In the genomic region with DNA sequence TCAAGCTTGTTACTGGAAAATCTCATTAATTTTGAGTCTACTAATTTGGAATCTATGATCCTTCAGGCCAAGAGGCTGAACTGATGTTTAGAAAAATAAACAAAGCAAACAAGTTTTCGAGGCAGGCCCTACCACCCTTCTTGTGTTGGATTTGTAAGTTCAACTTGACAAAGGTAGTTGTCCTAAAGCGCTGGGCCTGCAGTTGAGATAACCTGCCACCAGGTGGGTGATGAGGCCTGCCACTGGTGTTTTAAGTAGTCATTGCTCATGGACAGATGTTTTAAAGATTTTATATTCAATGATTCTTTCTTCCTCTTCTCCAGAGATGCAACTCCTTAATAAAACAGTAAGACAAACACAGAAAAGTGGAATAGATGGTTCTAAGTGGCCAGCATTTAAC, we compare ENCODE assay signal across 1 cellular context.
TF ChIP-seq lines count a peak whose summit lies in the region.

No MANE protein-coding gene starts in this region.

TF ChIP-seq in IMR-90, 13 proteins besides CTCF, POLR2A, EP300 and RAD21:
- peak; percentile 51 for TF ChIP-seq SMC3 (IDR thresholded peaks at IDR 0.05; ENCODE audit: low read depth, low read length)
- TF ChIP-seq, protein P1, sequence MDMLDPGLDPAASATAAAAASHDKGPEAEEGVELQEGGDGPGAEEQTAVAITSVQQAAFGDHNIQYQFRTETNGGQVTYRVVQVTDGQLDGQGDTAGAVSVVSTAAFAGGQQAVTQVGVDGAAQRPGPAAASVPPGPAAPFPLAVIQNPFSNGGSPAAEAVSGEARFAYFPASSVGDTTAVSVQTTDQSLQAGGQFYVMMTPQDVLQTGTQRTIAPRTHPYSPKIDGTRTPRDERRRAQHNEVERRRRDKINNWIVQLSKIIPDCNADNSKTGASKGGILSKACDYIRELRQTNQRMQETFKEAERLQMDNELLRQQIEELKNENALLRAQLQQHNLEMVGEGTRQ (IDR thresholded peaks at IDR 0.05; ENCODE audit: low read depth, low read length) = no peak
